Comparison of ENCODE assay signal across 1 cellular context in the genomic region with DNA sequence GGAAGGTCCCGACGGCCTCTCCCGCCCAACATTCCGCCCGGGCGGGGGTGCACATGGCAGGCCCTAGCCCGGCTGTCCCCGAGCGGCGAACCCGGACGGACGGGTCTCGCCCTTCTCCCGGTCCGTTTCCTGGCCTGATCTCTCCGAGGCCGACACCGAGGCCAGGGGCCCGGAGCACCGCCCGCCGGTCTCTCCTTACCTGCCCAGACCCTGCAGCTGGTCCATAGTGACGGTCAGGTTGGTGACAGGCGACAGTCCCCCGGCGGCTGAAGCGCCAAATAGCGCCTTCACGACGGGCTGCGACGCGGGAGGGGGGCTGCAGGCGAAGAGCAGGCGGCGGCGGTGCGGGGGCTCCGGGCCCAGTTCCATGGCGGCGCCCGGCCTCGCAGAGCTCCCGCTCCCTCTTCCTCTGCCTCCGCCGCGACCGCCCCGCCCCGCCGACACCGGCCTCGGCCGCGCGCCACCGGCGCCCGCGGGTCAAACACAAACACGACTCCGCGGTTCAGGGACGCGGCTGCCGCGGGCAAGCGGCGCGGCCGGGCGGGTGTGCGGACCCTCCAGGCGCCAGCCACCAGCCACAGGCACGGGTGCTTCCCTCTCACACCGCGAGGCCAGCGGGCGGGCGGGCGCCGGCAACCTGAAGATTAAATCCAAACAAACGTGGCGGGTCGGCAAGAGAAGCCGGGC.
A peak's percentile ranks its signal among the peaks of the same experiment; 100 is the strongest.
TF ChIP-seq lines count a peak whose summit lies in the region.

No MANE protein-coding gene starts in this region.

TF ChIP-seq in HepG2, 621 proteins besides CTCF, POLR2A, EP300 and RAD21 (continued from another document and continues in another):
- TF ChIP-seq, protein P1, sequence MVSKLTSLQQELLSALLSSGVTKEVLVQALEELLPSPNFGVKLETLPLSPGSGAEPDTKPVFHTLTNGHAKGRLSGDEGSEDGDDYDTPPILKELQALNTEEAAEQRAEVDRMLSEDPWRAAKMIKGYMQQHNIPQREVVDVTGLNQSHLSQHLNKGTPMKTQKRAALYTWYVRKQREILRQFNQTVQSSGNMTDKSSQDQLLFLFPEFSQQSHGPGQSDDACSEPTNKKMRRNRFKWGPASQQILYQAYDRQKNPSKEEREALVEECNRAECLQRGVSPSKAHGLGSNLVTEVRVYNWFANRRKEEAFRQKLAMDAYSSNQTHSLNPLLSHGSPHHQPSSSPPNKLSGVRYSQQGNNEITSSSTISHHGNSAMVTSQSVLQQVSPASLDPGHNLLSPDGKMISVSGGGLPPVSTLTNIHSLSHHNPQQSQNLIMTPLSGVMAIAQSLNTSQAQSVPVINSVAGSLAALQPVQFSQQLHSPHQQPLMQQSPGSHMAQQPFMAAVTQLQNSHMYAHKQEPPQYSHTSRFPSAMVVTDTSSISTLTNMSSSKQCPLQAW (CRISPR knock-in tag; IDR thresholded peaks at IDR 0.05) = no peak
- TF ChIP-seq BORCS8-MEF2B (CRISPR knock-in tag; IDR thresholded peaks at IDR 0.05) (no peak; the same call in 1 of the 2 replicates), ZNF775 (CRISPR knock-in tag; IDR thresholded peaks at IDR 0.05; ENCODE audit: borderline replicate concordance) (no peak), ZNF101 (CRISPR knock-in tag; IDR thresholded peaks at IDR 0.05; ENCODE audit: borderline replicate concordance, low read depth) (no peak), RXRB (CRISPR knock-in tag; IDR thresholded peaks at IDR 0.05; ENCODE audit: borderline replicate concordance) (no peak), ZNF678 (CRISPR knock-in tag; IDR thresholded peaks at IDR 0.05) (no peak), MZF1 (CRISPR knock-in tag; IDR thresholded peaks at IDR 0.05; ENCODE audit: borderline replicate concordance) (no peak), MTA1 (CRISPR knock-in tag; IDR thresholded peaks at IDR 0.05; ENCODE audit: borderline replicate concordance) (0 out of 2 replicates have a peak, but pooled peaks have one; percentile 39), KMT2A (CRISPR knock-in tag; IDR thresholded peaks at IDR 0.05) (no peak; the same call in 1 of the 2 replicates), KLF13 (CRISPR knock-in tag; IDR thresholded peaks at IDR 0.05) (no peak), ZNF234 (CRISPR knock-in tag; conservative IDR thresholded peaks at IDR 0.05) (no peak), ZNF30 (CRISPR knock-in tag; IDR thresholded peaks at IDR 0.05) (no peak), SP5 (CRISPR knock-in tag; IDR thresholded peaks at IDR 0.05; ENCODE audit: borderline replicate concordance, low read depth) (no peak), ATRX (CRISPR knock-in tag; IDR thresholded peaks at IDR 0.05; ENCODE audit: borderline replicate concordance) (no peak), ZNF496 (CRISPR knock-in tag; IDR thresholded peaks at IDR 0.05; ENCODE audit: insufficient replicate concordance) (no peak), PHF8 (CRISPR knock-in tag; IDR thresholded peaks at IDR 0.05) (peak; percentile 51; the same call in 1 of the 2 replicates), HMGA1 (CRISPR knock-in tag; conservative IDR thresholded peaks at IDR 0.05) (no peak), ZNF136 (CRISPR knock-in tag; IDR thresholded peaks at IDR 0.05; ENCODE audit: low read depth) (no peak), ZNF83 (CRISPR knock-in tag; IDR thresholded peaks at IDR 0.05; ENCODE audit: borderline replicate concordance) (no peak)
- TF ChIP-seq, protein P2, sequence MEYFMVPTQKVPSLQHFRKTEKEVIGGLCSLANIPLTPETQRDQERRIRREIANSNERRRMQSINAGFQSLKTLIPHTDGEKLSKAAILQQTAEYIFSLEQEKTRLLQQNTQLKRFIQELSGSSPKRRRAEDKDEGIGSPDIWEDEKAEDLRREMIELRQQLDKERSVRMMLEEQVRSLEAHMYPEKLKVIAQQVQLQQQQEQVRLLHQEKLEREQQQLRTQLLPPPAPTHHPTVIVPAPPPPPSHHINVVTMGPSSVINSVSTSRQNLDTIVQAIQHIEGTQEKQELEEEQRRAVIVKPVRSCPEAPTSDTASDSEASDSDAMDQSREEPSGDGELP (IDR thresholded peaks at IDR 0.05; ENCODE audit: borderline replicate concordance, low read depth) = peak; percentile 9; the same call in 1 of the 2 replicates
- TF ChIP-seq, protein P3, sequence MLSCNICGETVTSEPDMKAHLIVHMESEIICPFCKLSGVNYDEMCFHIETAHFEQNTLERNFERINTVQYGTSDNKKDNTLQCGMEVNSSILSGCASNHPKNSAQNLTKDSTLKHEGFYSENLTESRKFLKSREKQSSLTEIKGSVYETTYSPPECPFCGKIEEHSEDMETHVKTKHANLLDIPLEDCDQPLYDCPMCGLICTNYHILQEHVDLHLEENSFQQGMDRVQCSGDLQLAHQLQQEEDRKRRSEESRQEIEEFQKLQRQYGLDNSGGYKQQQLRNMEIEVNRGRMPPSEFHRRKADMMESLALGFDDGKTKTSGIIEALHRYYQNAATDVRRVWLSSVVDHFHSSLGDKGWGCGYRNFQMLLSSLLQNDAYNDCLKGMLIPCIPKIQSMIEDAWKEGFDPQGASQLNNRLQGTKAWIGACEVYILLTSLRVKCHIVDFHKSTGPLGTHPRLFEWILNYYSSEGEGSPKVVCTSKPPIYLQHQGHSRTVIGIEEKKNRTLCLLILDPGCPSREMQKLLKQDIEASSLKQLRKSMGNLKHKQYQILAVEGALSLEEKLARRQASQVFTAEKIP (CRISPR knock-in tag; IDR thresholded peaks at IDR 0.05; ENCODE audit: borderline replicate concordance) = no peak
- TF ChIP-seq, protein P4, sequence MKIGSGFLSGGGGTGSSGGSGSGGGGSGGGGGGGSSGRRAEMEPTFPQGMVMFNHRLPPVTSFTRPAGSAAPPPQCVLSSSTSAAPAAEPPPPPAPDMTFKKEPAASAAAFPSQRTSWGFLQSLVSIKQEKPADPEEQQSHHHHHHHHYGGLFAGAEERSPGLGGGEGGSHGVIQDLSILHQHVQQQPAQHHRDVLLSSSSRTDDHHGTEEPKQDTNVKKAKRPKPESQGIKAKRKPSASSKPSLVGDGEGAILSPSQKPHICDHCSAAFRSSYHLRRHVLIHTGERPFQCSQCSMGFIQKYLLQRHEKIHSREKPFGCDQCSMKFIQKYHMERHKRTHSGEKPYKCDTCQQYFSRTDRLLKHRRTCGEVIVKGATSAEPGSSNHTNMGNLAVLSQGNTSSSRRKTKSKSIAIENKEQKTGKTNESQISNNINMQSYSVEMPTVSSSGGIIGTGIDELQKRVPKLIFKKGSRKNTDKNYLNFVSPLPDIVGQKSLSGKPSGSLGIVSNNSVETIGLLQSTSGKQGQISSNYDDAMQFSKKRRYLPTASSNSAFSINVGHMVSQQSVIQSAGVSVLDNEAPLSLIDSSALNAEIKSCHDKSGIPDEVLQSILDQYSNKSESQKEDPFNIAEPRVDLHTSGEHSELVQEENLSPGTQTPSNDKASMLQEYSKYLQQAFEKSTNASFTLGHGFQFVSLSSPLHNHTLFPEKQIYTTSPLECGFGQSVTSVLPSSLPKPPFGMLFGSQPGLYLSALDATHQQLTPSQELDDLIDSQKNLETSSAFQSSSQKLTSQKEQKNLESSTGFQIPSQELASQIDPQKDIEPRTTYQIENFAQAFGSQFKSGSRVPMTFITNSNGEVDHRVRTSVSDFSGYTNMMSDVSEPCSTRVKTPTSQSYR (CRISPR knock-in tag; IDR thresholded peaks at IDR 0.05; ENCODE audit: borderline replicate concordance) = no peak
- TF ChIP-seq, protein P5, sequence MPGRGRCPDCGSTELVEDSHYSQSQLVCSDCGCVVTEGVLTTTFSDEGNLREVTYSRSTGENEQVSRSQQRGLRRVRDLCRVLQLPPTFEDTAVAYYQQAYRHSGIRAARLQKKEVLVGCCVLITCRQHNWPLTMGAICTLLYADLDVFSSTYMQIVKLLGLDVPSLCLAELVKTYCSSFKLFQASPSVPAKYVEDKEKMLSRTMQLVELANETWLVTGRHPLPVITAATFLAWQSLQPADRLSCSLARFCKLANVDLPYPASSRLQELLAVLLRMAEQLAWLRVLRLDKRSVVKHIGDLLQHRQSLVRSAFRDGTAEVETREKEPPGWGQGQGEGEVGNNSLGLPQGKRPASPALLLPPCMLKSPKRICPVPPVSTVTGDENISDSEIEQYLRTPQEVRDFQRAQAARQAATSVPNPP (CRISPR knock-in tag; IDR thresholded peaks at IDR 0.05) = peak; percentile 57; the same call in 1 of the 2 replicates
- TF ChIP-seq, protein P6, sequence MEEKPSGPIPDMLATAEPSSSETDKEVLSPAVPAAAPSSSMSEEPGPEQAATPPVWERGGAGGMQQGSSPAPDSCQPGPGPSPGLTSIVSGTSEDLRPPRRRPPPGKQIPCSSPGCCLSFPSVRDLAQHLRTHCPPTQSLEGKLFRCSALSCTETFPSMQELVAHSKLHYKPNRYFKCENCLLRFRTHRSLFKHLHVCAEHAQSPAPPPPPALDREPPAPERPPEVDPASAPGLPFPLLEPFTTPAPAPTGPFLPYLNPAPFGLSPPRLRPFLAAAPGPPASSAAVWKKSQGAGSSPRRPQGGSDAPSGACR (CRISPR knock-in tag; IDR thresholded peaks at IDR 0.05) = no peak; the same call in 1 of the 2 replicates
- TF ChIP-seq, protein P7, sequence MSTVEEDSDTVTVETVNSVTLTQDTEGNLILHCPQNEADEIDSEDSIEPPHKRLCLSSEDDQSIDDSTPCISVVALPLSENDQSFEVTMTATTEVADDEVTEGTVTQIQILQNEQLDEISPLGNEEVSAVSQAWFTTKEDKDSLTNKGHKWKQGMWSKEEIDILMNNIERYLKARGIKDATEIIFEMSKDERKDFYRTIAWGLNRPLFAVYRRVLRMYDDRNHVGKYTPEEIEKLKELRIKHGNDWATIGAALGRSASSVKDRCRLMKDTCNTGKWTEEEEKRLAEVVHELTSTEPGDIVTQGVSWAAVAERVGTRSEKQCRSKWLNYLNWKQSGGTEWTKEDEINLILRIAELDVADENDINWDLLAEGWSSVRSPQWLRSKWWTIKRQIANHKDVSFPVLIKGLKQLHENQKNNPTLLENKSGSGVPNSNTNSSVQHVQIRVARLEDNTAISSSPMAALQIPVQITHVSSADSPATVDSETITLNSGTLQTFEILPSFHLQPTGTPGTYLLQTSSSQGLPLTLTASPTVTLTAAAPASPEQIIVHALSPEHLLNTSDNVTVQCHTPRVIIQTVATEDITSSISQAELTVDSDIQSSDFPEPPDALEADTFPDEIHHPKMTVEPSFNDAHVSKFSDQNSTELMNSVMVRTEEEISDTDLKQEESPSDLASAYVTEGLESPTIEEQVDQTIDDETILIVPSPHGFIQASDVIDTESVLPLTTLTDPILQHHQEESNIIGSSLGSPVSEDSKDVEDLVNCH (CRISPR knock-in tag; IDR thresholded peaks at IDR 0.05) = no peak
- TF ChIP-seq, protein P8, sequence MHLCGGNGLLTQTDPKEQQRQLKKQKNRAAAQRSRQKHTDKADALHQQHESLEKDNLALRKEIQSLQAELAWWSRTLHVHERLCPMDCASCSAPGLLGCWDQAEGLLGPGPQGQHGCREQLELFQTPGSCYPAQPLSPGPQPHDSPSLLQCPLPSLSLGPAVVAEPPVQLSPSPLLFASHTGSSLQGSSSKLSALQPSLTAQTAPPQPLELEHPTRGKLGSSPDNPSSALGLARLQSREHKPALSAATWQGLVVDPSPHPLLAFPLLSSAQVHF (CRISPR knock-in tag; IDR thresholded peaks at IDR 0.05) = no peak
- TF ChIP-seq, protein P9, sequence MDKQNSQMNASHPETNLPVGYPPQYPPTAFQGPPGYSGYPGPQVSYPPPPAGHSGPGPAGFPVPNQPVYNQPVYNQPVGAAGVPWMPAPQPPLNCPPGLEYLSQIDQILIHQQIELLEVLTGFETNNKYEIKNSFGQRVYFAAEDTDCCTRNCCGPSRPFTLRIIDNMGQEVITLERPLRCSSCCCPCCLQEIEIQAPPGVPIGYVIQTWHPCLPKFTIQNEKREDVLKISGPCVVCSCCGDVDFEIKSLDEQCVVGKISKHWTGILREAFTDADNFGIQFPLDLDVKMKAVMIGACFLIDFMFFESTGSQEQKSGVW (CRISPR knock-in tag; IDR thresholded peaks at IDR 0.05; ENCODE audit: borderline replicate concordance) = no peak
- TF ChIP-seq, protein P10, sequence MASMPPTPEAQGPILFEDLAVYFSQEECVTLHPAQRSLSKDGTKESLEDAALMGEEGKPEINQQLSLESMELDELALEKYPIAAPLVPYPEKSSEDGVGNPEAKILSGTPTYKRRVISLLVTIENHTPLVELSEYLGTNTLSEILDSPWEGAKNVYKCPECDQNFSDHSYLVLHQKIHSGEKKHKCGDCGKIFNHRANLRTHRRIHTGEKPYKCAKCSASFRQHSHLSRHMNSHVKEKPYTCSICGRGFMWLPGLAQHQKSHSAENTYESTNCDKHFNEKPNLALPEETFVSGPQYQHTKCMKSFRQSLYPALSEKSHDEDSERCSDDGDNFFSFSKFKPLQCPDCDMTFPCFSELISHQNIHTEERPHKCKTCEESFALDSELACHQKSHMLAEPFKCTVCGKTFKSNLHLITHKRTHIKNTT (CRISPR knock-in tag; IDR thresholded peaks at IDR 0.05) = no peak
- TF ChIP-seq, protein P11, sequence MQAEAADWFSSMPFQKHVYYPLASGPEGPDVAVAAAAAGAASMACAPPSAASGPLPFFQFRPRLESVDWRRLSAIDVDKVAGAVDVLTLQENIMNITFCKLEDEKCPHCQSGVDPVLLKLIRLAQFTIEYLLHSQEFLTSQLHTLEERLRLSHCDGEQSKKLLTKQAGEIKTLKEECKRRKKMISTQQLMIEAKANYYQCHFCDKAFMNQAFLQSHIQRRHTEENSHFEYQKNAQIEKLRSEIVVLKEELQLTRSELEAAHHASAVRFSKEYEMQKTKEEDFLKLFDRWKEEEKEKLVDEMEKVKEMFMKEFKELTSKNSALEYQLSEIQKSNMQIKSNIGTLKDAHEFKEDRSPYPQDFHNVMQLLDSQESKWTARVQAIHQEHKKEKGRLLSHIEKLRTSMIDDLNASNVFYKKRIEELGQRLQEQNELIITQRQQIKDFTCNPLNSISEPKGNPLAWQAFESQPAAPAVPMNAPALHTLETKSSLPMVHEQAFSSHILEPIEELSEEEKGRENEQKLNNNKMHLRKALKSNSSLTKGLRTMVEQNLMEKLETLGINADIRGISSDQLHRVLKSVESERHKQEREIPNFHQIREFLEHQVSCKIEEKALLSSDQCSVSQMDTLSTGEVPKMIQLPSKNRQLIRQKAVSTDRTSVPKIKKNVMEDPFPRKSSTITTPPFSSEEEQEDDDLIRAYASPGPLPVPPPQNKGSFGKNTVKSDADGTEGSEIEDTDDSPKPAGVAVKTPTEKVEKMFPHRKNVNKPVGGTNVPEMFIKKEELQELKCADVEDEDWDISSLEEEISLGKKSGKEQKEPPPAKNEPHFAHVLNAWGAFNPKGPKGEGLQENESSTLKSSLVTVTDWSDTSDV (CRISPR knock-in tag; IDR thresholded peaks at IDR 0.05) = peak; percentile 9; the same call in 1 of the 2 replicates
- TF ChIP-seq, protein P12, sequence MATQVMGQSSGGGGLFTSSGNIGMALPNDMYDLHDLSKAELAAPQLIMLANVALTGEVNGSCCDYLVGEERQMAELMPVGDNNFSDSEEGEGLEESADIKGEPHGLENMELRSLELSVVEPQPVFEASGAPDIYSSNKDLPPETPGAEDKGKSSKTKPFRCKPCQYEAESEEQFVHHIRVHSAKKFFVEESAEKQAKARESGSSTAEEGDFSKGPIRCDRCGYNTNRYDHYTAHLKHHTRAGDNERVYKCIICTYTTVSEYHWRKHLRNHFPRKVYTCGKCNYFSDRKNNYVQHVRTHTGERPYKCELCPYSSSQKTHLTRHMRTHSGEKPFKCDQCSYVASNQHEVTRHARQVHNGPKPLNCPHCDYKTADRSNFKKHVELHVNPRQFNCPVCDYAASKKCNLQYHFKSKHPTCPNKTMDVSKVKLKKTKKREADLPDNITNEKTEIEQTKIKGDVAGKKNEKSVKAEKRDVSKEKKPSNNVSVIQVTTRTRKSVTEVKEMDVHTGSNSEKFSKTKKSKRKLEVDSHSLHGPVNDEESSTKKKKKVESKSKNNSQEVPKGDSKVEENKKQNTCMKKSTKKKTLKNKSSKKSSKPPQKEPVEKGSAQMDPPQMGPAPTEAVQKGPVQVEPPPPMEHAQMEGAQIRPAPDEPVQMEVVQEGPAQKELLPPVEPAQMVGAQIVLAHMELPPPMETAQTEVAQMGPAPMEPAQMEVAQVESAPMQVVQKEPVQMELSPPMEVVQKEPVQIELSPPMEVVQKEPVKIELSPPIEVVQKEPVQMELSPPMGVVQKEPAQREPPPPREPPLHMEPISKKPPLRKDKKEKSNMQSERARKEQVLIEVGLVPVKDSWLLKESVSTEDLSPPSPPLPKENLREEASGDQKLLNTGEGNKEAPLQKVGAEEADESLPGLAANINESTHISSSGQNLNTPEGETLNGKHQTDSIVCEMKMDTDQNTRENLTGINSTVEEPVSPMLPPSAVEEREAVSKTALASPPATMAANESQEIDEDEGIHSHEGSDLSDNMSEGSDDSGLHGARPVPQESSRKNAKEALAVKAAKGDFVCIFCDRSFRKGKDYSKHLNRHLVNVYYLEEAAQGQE (IDR thresholded peaks at IDR 0.05; ENCODE audit: borderline replicate concordance in 1 of 2, low read depth in 1 of 2, low read length in 2 of 2) = no peak
